In the genomic region with DNA sequence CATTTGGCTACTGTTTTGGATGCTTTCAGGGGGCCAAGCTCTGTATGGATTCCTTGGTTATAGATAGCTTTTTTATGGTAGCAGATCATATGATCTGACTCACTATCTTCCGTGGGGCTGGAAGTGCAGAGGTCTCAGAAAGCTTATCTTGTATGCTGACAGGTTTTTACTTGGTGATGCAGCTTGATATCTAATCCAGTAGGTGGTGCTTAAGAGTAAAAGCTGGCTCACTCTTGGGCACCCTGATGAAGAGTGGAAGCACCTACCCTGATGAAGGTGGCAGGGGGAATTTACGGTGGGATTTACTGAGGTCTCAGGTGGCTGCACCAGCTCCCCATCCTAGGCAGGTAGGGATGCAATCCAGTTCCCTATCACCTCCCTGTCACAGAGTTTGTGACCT, we compare ENCODE assay signal across 4 cellular contexts.
TF ChIP-seq lines count a peak whose summit lies in the region.

No MANE protein-coding gene starts in this region.

TF ChIP-seq in HCT116, 20 proteins besides CTCF, POLR2A, EP300 and RAD21 (continues in another document):
- TF ChIP-seq JUND (IDR thresholded peaks at IDR 0.05), result no peak
- TF ChIP-seq CBX3 (IDR thresholded peaks at IDR 0.05; ENCODE audit: low read depth), result no peak
- TF ChIP-seq, protein P1, sequence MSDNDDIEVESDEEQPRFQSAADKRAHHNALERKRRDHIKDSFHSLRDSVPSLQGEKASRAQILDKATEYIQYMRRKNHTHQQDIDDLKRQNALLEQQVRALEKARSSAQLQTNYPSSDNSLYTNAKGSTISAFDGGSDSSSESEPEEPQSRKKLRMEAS (IDR thresholded peaks at IDR 0.05), result no peak
- no peak for TF ChIP-seq ZFX (IDR thresholded peaks at IDR 0.05)
- TF ChIP-seq, protein P2, sequence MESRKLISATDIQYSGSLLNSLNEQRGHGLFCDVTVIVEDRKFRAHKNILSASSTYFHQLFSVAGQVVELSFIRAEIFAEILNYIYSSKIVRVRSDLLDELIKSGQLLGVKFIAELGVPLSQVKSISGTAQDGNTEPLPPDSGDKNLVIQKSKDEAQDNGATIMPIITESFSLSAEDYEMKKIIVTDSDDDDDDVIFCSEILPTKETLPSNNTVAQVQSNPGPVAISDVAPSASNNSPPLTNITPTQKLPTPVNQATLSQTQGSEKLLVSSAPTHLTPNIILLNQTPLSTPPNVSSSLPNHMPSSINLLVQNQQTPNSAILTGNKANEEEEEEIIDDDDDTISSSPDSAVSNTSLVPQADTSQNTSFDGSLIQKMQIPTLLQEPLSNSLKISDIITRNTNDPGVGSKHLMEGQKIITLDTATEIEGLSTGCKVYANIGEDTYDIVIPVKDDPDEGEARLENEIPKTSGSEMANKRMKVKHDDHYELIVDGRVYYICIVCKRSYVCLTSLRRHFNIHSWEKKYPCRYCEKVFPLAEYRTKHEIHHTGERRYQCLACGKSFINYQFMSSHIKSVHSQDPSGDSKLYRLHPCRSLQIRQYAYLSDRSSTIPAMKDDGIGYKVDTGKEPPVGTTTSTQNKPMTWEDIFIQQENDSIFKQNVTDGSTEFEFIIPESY (IDR thresholded peaks at IDR 0.05; ENCODE audit: extremely low read depth, insufficient replicate concordance, low read length), result no peak
- TF ChIP-seq POLR2AphosphoS5 (IDR thresholded peaks at IDR 0.05; ENCODE audit: low read depth, low read length), result no peak
- no peak for TF ChIP-seq EGR1 (IDR thresholded peaks at IDR 0.05; ENCODE audit: low read depth)

TF ChIP-seq in GM12878, 131 proteins besides CTCF, POLR2A, EP300 and RAD21 (continues in another document):
- TF ChIP-seq, protein P3, sequence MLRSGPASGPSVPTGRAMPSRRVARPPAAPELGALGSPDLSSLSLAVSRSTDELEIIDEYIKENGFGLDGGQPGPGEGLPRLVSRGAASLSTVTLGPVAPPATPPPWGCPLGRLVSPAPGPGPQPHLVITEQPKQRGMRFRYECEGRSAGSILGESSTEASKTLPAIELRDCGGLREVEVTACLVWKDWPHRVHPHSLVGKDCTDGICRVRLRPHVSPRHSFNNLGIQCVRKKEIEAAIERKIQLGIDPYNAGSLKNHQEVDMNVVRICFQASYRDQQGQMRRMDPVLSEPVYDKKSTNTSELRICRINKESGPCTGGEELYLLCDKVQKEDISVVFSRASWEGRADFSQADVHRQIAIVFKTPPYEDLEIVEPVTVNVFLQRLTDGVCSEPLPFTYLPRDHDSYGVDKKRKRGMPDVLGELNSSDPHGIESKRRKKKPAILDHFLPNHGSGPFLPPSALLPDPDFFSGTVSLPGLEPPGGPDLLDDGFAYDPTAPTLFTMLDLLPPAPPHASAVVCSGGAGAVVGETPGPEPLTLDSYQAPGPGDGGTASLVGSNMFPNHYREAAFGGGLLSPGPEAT (IDR thresholded peaks at IDR 0.05; ENCODE audit: low read depth), result no peak
- TF ChIP-seq, protein P4, sequence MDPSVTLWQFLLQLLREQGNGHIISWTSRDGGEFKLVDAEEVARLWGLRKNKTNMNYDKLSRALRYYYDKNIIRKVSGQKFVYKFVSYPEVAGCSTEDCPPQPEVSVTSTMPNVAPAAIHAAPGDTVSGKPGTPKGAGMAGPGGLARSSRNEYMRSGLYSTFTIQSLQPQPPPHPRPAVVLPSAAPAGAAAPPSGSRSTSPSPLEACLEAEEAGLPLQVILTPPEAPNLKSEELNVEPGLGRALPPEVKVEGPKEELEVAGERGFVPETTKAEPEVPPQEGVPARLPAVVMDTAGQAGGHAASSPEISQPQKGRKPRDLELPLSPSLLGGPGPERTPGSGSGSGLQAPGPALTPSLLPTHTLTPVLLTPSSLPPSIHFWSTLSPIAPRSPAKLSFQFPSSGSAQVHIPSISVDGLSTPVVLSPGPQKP (IDR thresholded peaks at IDR 0.05; ENCODE audit: low read depth, low read length), result no peak
- no peak for TF ChIP-seq CREB1 (IDR thresholded peaks at IDR 0.05; ENCODE audit: low read depth)
- TF ChIP-seq, protein P5, sequence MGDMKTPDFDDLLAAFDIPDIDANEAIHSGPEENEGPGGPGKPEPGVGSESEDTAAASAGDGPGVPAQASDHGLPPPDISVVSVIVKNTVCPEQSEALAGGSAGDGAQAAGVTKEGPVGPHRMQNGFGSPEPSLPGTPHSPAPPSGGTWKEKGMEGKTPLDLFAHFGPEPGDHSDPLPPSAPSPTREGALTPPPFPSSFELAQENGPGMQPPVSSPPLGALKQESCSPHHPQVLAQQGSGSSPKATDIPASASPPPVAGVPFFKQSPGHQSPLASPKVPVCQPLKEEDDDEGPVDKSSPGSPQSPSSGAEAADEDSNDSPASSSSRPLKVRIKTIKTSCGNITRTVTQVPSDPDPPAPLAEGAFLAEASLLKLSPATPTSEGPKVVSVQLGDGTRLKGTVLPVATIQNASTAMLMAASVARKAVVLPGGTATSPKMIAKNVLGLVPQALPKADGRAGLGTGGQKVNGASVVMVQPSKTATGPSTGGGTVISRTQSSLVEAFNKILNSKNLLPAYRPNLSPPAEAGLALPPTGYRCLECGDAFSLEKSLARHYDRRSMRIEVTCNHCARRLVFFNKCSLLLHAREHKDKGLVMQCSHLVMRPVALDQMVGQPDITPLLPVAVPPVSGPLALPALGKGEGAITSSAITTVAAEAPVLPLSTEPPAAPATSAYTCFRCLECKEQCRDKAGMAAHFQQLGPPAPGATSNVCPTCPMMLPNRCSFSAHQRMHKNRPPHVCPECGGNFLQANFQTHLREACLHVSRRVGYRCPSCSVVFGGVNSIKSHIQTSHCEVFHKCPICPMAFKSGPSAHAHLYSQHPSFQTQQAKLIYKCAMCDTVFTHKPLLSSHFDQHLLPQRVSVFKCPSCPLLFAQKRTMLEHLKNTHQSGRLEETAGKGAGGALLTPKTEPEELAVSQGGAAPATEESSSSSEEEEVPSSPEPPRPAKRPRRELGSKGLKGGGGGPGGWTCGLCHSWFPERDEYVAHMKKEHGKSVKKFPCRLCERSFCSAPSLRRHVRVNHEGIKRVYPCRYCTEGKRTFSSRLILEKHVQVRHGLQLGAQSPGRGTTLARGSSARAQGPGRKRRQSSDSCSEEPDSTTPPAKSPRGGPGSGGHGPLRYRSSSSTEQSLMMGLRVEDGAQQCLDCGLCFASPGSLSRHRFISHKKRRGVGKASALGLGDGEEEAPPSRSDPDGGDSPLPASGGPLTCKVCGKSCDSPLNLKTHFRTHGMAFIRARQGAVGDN (IDR thresholded peaks at IDR 0.05), result no peak
- no peak for TF ChIP-seq RBBP5 (conservative IDR thresholded peaks at IDR 0.05)
- no peak for TF ChIP-seq NFYA (IDR thresholded peaks at IDR 0.05; ENCODE audit: borderline replicate concordance, low read depth, low read length)
- no peak for TF ChIP-seq NR2C2 (IDR thresholded peaks at IDR 0.05; ENCODE audit: borderline replicate concordance, control insufficient read depth, insufficient read length, low read depth)

TF ChIP-seq in HepG2, 621 proteins besides CTCF, POLR2A, EP300 and RAD21:
- TF ChIP-seq HMG20B (CRISPR knock-in tag; conservative IDR thresholded peaks at IDR 0.05), result no peak
- TF ChIP-seq, protein P6, sequence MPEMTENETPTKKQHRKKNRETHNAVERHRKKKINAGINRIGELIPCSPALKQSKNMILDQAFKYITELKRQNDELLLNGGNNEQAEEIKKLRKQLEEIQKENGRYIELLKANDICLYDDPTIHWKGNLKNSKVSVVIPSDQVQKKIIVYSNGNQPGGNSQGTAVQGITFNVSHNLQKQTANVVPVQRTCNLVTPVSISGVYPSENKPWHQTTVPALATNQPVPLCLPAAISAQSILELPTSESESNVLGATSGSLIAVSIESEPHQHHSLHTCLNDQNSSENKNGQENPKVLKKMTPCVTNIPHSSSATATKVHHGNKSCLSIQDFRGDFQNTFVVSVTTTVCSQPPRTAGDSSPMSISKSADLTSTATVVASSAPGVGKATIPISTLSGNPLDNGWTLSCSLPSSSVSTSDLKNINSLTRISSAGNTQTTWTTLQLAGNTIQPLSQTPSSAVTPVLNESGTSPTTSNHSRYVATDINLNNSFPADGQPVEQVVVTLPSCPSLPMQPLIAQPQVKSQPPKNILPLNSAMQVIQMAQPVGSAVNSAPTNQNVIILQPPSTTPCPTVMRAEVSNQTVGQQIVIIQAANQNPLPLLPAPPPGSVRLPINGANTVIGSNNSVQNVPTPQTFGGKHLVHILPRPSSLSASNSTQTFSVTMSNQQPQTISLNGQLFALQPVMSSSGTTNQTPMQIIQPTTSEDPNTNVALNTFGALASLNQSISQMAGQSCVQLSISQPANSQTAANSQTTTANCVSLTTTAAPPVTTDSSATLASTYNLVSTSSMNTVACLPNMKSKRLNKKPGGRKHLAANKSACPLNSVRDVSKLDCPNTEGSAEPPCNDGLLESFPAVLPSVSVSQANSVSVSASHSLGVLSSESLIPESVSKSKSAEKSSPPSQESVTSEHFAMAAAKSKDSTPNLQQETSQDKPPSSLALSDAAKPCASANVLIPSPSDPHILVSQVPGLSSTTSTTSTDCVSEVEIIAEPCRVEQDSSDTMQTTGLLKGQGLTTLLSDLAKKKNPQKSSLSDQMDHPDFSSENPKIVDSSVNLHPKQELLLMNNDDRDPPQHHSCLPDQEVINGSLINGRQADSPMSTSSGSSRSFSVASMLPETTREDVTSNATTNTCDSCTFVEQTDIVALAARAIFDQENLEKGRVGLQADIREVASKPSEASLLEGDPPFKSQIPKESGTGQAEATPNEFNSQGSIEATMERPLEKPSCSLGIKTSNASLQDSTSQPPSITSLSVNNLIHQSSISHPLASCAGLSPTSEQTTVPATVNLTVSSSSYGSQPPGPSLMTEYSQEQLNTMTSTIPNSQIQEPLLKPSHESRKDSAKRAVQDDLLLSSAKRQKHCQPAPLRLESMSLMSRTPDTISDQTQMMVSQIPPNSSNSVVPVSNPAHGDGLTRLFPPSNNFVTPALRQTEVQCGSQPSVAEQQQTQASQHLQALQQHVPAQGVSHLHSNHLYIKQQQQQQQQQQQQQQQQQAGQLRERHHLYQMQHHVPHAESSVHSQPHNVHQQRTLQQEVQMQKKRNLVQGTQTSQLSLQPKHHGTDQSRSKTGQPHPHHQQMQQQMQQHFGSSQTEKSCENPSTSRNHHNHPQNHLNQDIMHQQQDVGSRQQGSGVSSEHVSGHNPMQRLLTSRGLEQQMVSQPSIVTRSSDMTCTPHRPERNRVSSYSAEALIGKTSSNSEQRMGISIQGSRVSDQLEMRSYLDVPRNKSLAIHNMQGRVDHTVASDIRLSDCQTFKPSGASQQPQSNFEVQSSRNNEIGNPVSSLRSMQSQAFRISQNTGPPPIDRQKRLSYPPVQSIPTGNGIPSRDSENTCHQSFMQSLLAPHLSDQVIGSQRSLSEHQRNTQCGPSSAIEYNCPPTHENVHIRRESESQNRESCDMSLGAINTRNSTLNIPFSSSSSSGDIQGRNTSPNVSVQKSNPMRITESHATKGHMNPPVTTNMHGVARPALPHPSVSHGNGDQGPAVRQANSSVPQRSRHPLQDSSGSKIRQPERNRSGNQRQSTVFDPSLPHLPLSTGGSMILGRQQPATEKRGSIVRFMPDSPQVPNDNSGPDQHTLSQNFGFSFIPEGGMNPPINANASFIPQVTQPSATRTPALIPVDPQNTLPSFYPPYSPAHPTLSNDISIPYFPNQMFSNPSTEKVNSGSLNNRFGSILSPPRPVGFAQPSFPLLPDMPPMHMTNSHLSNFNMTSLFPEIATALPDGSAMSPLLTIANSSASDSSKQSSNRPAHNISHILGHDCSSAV (CRISPR knock-in tag; IDR thresholded peaks at IDR 0.05; ENCODE audit: borderline replicate concordance), result no peak
- TF ChIP-seq ZNF773 (CRISPR knock-in tag; IDR thresholded peaks at IDR 0.05; ENCODE audit: borderline replicate concordance), result no peak
- TF ChIP-seq SRSF1 (optimal IDR thresholded peaks at IDR 0.05; ENCODE audit: low read depth, low read length), result no peak

TF ChIP-seq in SK-N-SH treated with all-trans-retinoic acid at 6 μM for 48 hours, 23 proteins besides CTCF, POLR2A, EP300 and RAD21 (continues in another document):
- no peak for TF ChIP-seq ZC3H10 (CRISPR knock-in tag; IDR thresholded peaks at IDR 0.05)
- TF ChIP-seq, protein P7, sequence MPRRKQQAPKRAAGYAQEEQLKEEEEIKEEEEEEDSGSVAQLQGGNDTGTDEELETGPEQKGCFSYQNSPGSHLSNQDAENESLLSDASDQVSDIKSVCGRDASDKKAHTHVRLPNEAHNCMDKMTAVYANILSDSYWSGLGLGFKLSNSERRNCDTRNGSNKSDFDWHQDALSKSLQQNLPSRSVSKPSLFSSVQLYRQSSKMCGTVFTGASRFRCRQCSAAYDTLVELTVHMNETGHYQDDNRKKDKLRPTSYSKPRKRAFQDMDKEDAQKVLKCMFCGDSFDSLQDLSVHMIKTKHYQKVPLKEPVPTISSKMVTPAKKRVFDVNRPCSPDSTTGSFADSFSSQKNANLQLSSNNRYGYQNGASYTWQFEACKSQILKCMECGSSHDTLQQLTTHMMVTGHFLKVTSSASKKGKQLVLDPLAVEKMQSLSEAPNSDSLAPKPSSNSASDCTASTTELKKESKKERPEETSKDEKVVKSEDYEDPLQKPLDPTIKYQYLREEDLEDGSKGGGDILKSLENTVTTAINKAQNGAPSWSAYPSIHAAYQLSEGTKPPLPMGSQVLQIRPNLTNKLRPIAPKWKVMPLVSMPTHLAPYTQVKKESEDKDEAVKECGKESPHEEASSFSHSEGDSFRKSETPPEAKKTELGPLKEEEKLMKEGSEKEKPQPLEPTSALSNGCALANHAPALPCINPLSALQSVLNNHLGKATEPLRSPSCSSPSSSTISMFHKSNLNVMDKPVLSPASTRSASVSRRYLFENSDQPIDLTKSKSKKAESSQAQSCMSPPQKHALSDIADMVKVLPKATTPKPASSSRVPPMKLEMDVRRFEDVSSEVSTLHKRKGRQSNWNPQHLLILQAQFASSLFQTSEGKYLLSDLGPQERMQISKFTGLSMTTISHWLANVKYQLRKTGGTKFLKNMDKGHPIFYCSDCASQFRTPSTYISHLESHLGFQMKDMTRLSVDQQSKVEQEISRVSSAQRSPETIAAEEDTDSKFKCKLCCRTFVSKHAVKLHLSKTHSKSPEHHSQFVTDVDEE (CRISPR knock-in tag; IDR thresholded peaks at IDR 0.05), result no peak
- no peak for TF ChIP-seq BACH2 (CRISPR knock-in tag; IDR thresholded peaks at IDR 0.05; ENCODE audit: borderline replicate concordance)
- TF ChIP-seq ZFP30 (CRISPR knock-in tag; IDR thresholded peaks at IDR 0.05), result no peak
- TF ChIP-seq TCF4 (CRISPR knock-in tag; IDR thresholded peaks at IDR 0.05; ENCODE audit: borderline replicate concordance), result no peak
- no peak for TF ChIP-seq TOX (CRISPR knock-in tag; IDR thresholded peaks at IDR 0.05; ENCODE audit: borderline replicate concordance)
- TF ChIP-seq, protein P8, sequence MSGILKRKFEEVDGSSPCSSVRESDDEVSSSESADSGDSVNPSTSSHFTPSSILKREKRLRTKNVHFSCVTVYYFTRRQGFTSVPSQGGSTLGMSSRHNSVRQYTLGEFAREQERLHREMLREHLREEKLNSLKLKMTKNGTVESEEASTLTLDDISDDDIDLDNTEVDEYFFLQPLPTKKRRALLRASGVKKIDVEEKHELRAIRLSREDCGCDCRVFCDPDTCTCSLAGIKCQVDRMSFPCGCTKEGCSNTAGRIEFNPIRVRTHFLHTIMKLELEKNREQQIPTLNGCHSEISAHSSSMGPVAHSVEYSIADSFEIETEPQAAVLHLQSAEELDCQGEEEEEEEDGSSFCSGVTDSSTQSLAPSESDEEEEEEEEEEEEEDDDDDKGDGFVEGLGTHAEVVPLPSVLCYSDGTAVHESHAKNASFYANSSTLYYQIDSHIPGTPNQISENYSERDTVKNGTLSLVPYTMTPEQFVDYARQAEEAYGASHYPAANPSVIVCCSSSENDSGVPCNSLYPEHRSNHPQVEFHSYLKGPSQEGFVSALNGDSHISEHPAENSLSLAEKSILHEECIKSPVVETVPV (CRISPR knock-in tag; IDR thresholded peaks at IDR 0.05), result no peak
- TF ChIP-seq ISL1 (CRISPR knock-in tag; IDR thresholded peaks at IDR 0.05), result no peak
- TF ChIP-seq, protein P9, sequence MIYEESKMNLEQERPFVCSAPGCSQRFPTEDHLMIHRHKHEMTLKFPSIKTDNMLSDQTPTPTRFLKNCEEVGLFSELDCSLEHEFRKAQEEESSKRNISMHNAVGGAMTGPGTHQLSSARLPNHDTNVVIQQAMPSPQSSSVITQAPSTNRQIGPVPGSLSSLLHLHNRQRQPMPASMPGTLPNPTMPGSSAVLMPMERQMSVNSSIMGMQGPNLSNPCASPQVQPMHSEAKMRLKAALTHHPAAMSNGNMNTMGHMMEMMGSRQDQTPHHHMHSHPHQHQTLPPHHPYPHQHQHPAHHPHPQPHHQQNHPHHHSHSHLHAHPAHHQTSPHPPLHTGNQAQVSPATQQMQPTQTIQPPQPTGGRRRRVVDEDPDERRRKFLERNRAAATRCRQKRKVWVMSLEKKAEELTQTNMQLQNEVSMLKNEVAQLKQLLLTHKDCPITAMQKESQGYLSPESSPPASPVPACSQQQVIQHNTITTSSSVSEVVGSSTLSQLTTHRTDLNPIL (CRISPR knock-in tag; IDR thresholded peaks at IDR 0.05; ENCODE audit: low read depth), result no peak
